In genomic region chr15:53213336-53213735, GRCh38 we compare ENCODE assay signal across 11 cellular contexts.
"Had no signal": no experiment of that assay in that cellular context is flagged by ENCODE, and none has a peak within 500 bp of the region (broad histone marks: within the 10 kb centered on the region; RNA-seq: fewer than 3 reads in every experiment).

No MANE protein-coding gene starts in this region.

- H3K9ac ChIP-seq: GM23248 had no signal

- H3K9me3 ChIP-seq: HAP-1 had no signal

- H3K4me3 ChIP-seq: GM23248, GM23338, HAP-1 had no signal

- H3K36me3 ChIP-seq: HAP-1 had no signal

- H3K4me2 ChIP-seq: GM23338 had no signal

- FAIRE-seq: H1, H54 had no signal

- H3K27ac ChIP-seq: GM23248 had no signal

- DNase-seq: GM23248, GOT3, H7, H9, HCEC 1CT, HFFc6 had no signal

- H2AFZ ChIP-seq: GM23248, GM23338 had no signal

- ATAC-seq: GM23338, HCT116 had no signal

- H3K4me1 ChIP-seq: HAP-1 had no signal
